ENCODE assay signal across 17 cellular contexts in genomic region chr10:112526906-112527305, GRCh38.
DNase-seq lines count a peak whose midpoint lies in the region; ATAC-seq and TF ChIP-seq lines count a peak whose summit lies in the region.
"Had no signal": no experiment of that assay in that cellular context is flagged by ENCODE, and none has a peak within 500 bp of the region (broad histone marks: within the 10 kb centered on the region; RNA-seq: fewer than 3 reads in every experiment).

No MANE protein-coding gene starts in this region.

- no peak for ATAC-seq in GM19328 (IDR thresholded peaks at IDR 0.05; ENCODE audit: unreplicated experiment)
- ATAC-seq in mucosa of descending colon: no peak
- ATAC-seq: gastrocnemius medialis; right lobe of liver; stimulated activated memory B cell treated with anti-CD40 and anti-IgM and Interleukin-4, amounts not matched to agents 10 μg/mL and 1 μg/mL and 100 μg/mL, for 72 hours had no signal

- H3K36me3 ChIP-seq in adipocyte (ENCODE audit: control insufficient read depth, insufficient read depth, low read length, severe bottlenecking) (no peaks in the 10 kb centered on the region), iPS-18a (ENCODE audit: control insufficient read depth, low read depth, low read length) (no peaks in the 10 kb centered on the region), rectal smooth muscle tissue (ENCODE audit: control insufficient read depth, insufficient read depth, low read length) (no peaks in the 10 kb centered on the region), mucosa of descending colon (ENCODE audit: low read depth) (no peaks in the 10 kb centered on the region)
- H3K36me3 ChIP-seq: gastrocnemius medialis, Peyer's patch, right lobe of liver had no signal

- H3K4me1 ChIP-seq in adipocyte (ENCODE audit: control insufficient read depth, insufficient read depth, low read length) (peaks cover 38% of the 10 kb centered on the region), iPS-18a (ENCODE audit: control insufficient read depth, low read depth, low read length) (peaks cover 11% of the 10 kb centered on the region), rectal smooth muscle tissue (ENCODE audit: control insufficient read depth, insufficient read depth, low read length) (no peaks in the 10 kb centered on the region), mucosa of descending colon (ENCODE audit: low read depth) (no peaks in the 10 kb centered on the region)
- H3K4me1 ChIP-seq: gastrocnemius medialis, Peyer's patch, right lobe of liver had no signal

- no peak for TF ChIP-seq CTCF in mucosa of descending colon (IDR thresholded peaks at IDR 0.05)

- intact Hi-C loops in mucosa of descending colon (cut with DNase I, micrococcal nuclease): no loop called here

- H3K27me3 ChIP-seq in adipocyte (replicated peaks; ENCODE audit: control insufficient read depth, insufficient read depth, low read length) (no peaks in the 10 kb centered on the region), iPS-18a (ENCODE audit: control insufficient read depth, insufficient read depth, low read length) (no peaks in the 10 kb centered on the region), rectal smooth muscle tissue (ENCODE audit: control insufficient read depth, insufficient read depth, low read length) (no peaks in the 10 kb centered on the region)
- H3K27me3 ChIP-seq: gastrocnemius medialis, Peyer's patch, right lobe of liver had no signal

- no peaks in the 10 kb centered on the region for H3K9me3 ChIP-seq in adipocyte (ENCODE audit: control insufficient read depth, low read length)
- H3K9me3 ChIP-seq in iPS-18a (ENCODE audit: control insufficient read depth, low read depth, low read length): no peaks in the 10 kb centered on the region
- no peaks in the 10 kb centered on the region for H3K9me3 ChIP-seq in mucosa of descending colon
- H3K9me3 ChIP-seq: gastrocnemius medialis, Peyer's patch, right lobe of liver had no signal

- H3K27ac ChIP-seq in iPS-18a (ENCODE audit: low read length): no peak overlapping the region
- H3K27ac ChIP-seq in rectal smooth muscle tissue (ENCODE audit: low read depth, low read length): no peak overlapping the region
- H3K27ac ChIP-seq: gastrocnemius medialis, Peyer's patch, right lobe of liver had no signal

- H3K4me3 ChIP-seq in adipocyte (ENCODE audit: low read length) (peak overlapping the region; percentile 69), iPS-18a (ENCODE audit: low read length) (peak overlapping the region; percentile 19), rectal smooth muscle tissue (ENCODE audit: low read length) (peak overlapping the region; percentile 36), mucosa of descending colon (no peak overlapping the region)
- H3K4me3 ChIP-seq: Peyer's patch, right lobe of liver had no signal

- H3K9ac ChIP-seq in adipocyte (ENCODE audit: low read length) (peak overlapping the region; percentile 45), iPS-18a (ENCODE audit: low read length) (no peak overlapping the region), rectal smooth muscle tissue (ENCODE audit: low read length) (no peak overlapping the region)

- DNase-seq in DMS53 (lab: John Stamatoyannopoulos, UW): peak; percentile 64
- no peak for DNase-seq in adipocyte (ENCODE audit: low read depth)
- no peak for DNase-seq in GDM1 (lab: John Stamatoyannopoulos, UW)
- DNase-seq in mucosa of descending colon: no peak
- no peak for DNase-seq in putamen (ENCODE audit: low spot score)
- DNase-seq: activated B cell treated with CpG ODN at 0.5 μM for 24 hours; activated CD8-positive, alpha-beta memory T cell treated with anti-CD3 and anti-CD28 coated beads, Interleukin-2, amount 10 ng/mL, durations not matched to agents 7 days and 5 days; gastrocnemius medialis; islet precursor cell; NCI-H2029 treated with DMSO at 0.1 percent for 48 hours; NCI-H524 treated with DMSO at 0.1 percent for 48 hours; Peyer's patch; right lobe of liver had no signal
